Comparison of ENCODE assay signal across 19 cellular contexts in genomic region chr1:116448785-116449385, GRCh38.
DNase-seq lines count a peak whose midpoint lies in the region; ATAC-seq, FAIRE-seq and TF ChIP-seq lines count a peak whose summit lies in the region.
"Had no signal": no experiment of that assay in that cellular context is flagged by ENCODE, and none has a peak within 500 bp of the region (broad histone marks: within the 10 kb centered on the region; RNA-seq: fewer than 3 reads in every experiment).

No MANE protein-coding gene starts in this region.

- no peak for TF ChIP-seq CTCF in MCF 10A (IDR thresholded peaks at IDR 0.05; ENCODE audit: unreplicated experiment)
- no peak for TF ChIP-seq CTCF in breast epithelium (IDR thresholded peaks at IDR 0.05)
- no peak for TF ChIP-seq CTCF in fibroblast of villous mesenchyme (IDR thresholded peaks at IDR 0.05; ENCODE audit: insufficient read depth, low read depth, low read length)
- TF ChIP-seq CTCF in Calu3 (IDR thresholded peaks at IDR 0.05; ENCODE audit: unreplicated experiment): no peak

- no peaks in the 10 kb centered on the region for H3K4me1 ChIP-seq in breast epithelium
- H3K4me1 ChIP-seq: body of pancreas, left ventricle myocardium inferior had no signal

- H3K4me3 Mint-ChIP-seq in MCF 10A (ENCODE audit: unreplicated experiment) (no peak overlapping the region), Calu3 (ENCODE audit: low read depth, unreplicated experiment) (no peak overlapping the region)
- H3K4me3 Mint-ChIP-seq: activated naive CD4-positive, alpha-beta T cell treated with anti-CD3 and anti-CD28 coated beads for 36 hours; stimulated activated naive B cell treated with anti-CD40 and anti-IgM and Interleukin-4, amounts not matched to agents 10 μg/mL and 1 μg/mL and 100 μg/mL, for 72 hours had no signal

- H3K27me3 ChIP-seq in breast epithelium: no peaks in the 10 kb centered on the region
- H3K27me3 ChIP-seq: body of pancreas had no signal

- H3K9me3 Mint-ChIP-seq in MCF 10A (ENCODE audit: unreplicated experiment): no peaks in the 10 kb centered on the region
- H3K9me3 Mint-ChIP-seq in Calu3 (ENCODE audit: low read depth, unreplicated experiment): no peaks in the 10 kb centered on the region
- H3K9me3 Mint-ChIP-seq: activated naive CD4-positive, alpha-beta T cell treated with anti-CD3 and anti-CD28 coated beads for 36 hours; stimulated activated naive B cell treated with anti-CD40 and anti-IgM and Interleukin-4, amounts not matched to agents 10 μg/mL and 1 μg/mL and 100 μg/mL, for 72 hours had no signal

- H3K27ac Mint-ChIP-seq in MCF 10A (ENCODE audit: low read depth, unreplicated experiment) (no peak overlapping the region), Calu3 (ENCODE audit: unreplicated experiment) (no peak overlapping the region)
- H3K27ac Mint-ChIP-seq: activated naive CD4-positive, alpha-beta T cell treated with anti-CD3 and anti-CD28 coated beads for 36 hours; stimulated activated naive B cell treated with anti-CD40 and anti-IgM and Interleukin-4, amounts not matched to agents 10 μg/mL and 1 μg/mL and 100 μg/mL, for 72 hours had no signal

- H3K4me3 ChIP-seq in breast epithelium: no peak overlapping the region
- no peak overlapping the region for H3K4me3 ChIP-seq in fibroblast of villous mesenchyme (ENCODE audit: low read depth, low read length)
- H3K4me3 ChIP-seq: body of pancreas, left ventricle myocardium inferior, SK-N-MC had no signal

- H3K27me3 Mint-ChIP-seq in MCF 10A (ENCODE audit: insufficient read depth, unreplicated experiment) (peaks cover 4% of the 10 kb centered on the region), Calu3 (ENCODE audit: unreplicated experiment) (no peaks in the 10 kb centered on the region)

- FAIRE-seq in GM12892 (lab: Jason Lieb, UNC): no peak

- peak; percentile 42 for DNase-seq in MCF 10A (ENCODE audit: unreplicated experiment)
- DNase-seq in breast epithelium (ENCODE audit: low spot score in 2 of 2): no peak
- peak; percentile 2 for DNase-seq in amniotic epithelial cell (ENCODE audit: low read depth)
- DNase-seq in fibroblast of villous mesenchyme (ENCODE audit: low read depth): peak; percentile 11
- no peak for DNase-seq in substantia nigra (lab: John Stamatoyannopoulos, UW)
- DNase-seq in GM12892 (ENCODE audit: insufficient read length): no peak
- DNase-seq in Calu3: no peak
- DNase-seq: activated CD4-positive, alpha-beta T cell treated with anti-CD3 and anti-CD28 coated beads for 4 hours; activated naive CD4-positive, alpha-beta T cell treated with anti-CD3 and anti-CD28 coated beads for 36 hours; activated T-cell treated with anti-CD3 and anti-CD28 coated beads for 4 hours; body of pancreas; KBM-7; left ventricle myocardium inferior; NCI-H1694; NCI-H524; OCI-M1; stimulated activated naive B cell treated with anti-CD40 and anti-IgM and Interleukin-4, amounts not matched to agents 10 μg/mL and 1 μg/mL and 100 μg/mL, for 72 hours had no signal

- ATAC-seq in HG03521 (IDR thresholded peaks at IDR 0.05; ENCODE audit: unreplicated experiment): no peak
- ATAC-seq: body of pancreas; stimulated activated naive B cell treated with anti-CD40 and anti-IgM and Interleukin-4, amounts not matched to agents 10 μg/mL and 1 μg/mL and 100 μg/mL, for 72 hours had no signal

- H3K36me3 Mint-ChIP-seq in MCF 10A (ENCODE audit: insufficient read depth, unreplicated experiment) (no peaks in the 10 kb centered on the region), Calu3 (ENCODE audit: insufficient read depth, unreplicated experiment) (no peaks in the 10 kb centered on the region)

- TF ChIP-seq POLR2A in breast epithelium (IDR thresholded peaks at IDR 0.05) (no peak), GM12892 (IDR thresholded peaks at IDR 0.05; ENCODE audit: low read depth, low read length) (no peak)

- POLR2A ChIA-PET in MCF 10A (lab: Yijun Ruan, JAX): interaction anchor here (0.6 kb wide), 1 partner anchor 28 kb away, joined by 3 read pairs; no protein-coding TSS in a partner anchor

- peaks cover 6% of the 10 kb centered on the region for H3K4me1 Mint-ChIP-seq in MCF 10A (ENCODE audit: insufficient read depth, unreplicated experiment)
- H3K4me1 Mint-ChIP-seq in Calu3 (ENCODE audit: low read depth, unreplicated experiment): peaks cover 15% of the 10 kb centered on the region
- H3K4me1 Mint-ChIP-seq: stimulated activated naive B cell treated with anti-CD40 and anti-IgM and Interleukin-4, amounts not matched to agents 10 μg/mL and 1 μg/mL and 100 μg/mL, for 72 hours had no signal

- H3K9me3 ChIP-seq in breast epithelium: no peaks in the 10 kb centered on the region
- H3K9me3 ChIP-seq: body of pancreas, left ventricle myocardium inferior had no signal

- intact Hi-C loops in MCF 10A (cut with micrococcal nuclease) (no loop called here), breast epithelium (cut with DNase I; ENCODE audit: low total_unique reads) (no loop called here), Calu3 (cut with micrococcal nuclease; ENCODE audit: unreplicated experiment) (no loop called here)

- BruUV-seq in MCF 10A (replicated peaks; lab: Mats Ljungman, UMichigan) (no TSS peak), Calu3 (replicated peaks; lab: Mats Ljungman, UMichigan) (no TSS peak)

- peak overlapping the region in 1 of 2 donors; percentile 48 for H3K27ac ChIP-seq in breast epithelium
- no peak overlapping the region for H3K27ac ChIP-seq in substantia nigra (ENCODE audit: low read depth, low read length, poor library complexity, severe bottlenecking)
- H3K27ac ChIP-seq: body of pancreas, left ventricle myocardium inferior, SK-N-MC had no signal

- CTCF ChIA-PET in MCF 10A (lab: Yijun Ruan, JAX): interaction anchor here (0.5 to 2.5 kb wide), 3 partner anchors 35 to 311 kb away, joined by 3 to 13 read pairs (median 4); no protein-coding TSS in a partner anchor
- CTCF ChIA-PET in Calu3 (lab: Charles Lee): interaction anchor here (0.9 kb wide), 1 partner anchor 36 kb away, joined by 3 read pairs; no protein-coding TSS in a partner anchor

- H3K36me3 ChIP-seq in breast epithelium: no peaks in the 10 kb centered on the region
- H3K36me3 ChIP-seq: left ventricle myocardium inferior had no signal

Comparison
In these comparisons a context has a peak if more than half of its experiments do, and no peak if none do; other contexts are left out.
1. DNase-seq: peak in MCF 10A (single experiment), amniotic epithelial cell (single experiment) and fibroblast of villous mesenchyme (single experiment); none in breast epithelium (0 of 2), substantia nigra (0 of 49), GM12892 (single experiment) and Calu3 (single experiment).